Comparison of ENCODE assay signal across 14 cellular contexts in genomic region chr21:36208326-36209013, GRCh38.
"Had no signal": no experiment of that assay in that cellular context is flagged by ENCODE, and none has a peak within 500 bp of the region (broad histone marks: within the 10 kb centered on the region; RNA-seq: fewer than 3 reads in every experiment).

No MANE protein-coding gene starts in this region.

- FAIRE-seq: pancreas, small intestine had no signal

- H3K36me3 ChIP-seq: pancreas had no signal

- H3K9me3 ChIP-seq: neutrophil, pancreas, right lobe of liver, stomach, upper lobe of left lung had no signal

- DNase-seq: activated CD4-positive, alpha-beta T cell treated with anti-CD3 and anti-CD28 coated beads, Interleukin-2, amount 10 ng/mL, durations not matched to agents 7 days and 5 days; activated CD8-positive, alpha-beta memory T cell treated with anti-CD3 and anti-CD28 coated beads for 24 hours; activated gamma-delta T cell treated with Interleukin-2 at 50 U/mL for 16 hours; naive thymus-derived CD8-positive, alpha-beta T cell; right lobe of liver; small intestine; stimulated activated CD4-positive, alpha-beta T cell treated with anti-CD3 and anti-CD28 coated beads, Interleukin-4, amount 100 ng/mL, for 1 hour; stomach; T-helper 9 cell; upper lobe of left lung had no signal

- H3K27ac ChIP-seq: epithelial cell of prostate, neutrophil, pancreas, right lobe of liver, stomach, upper lobe of left lung had no signal

- H3K4me3 ChIP-seq: dorsolateral prefrontal cortex, pancreas, right lobe of liver, stomach, upper lobe of left lung had no signal

- H3K27me3 ChIP-seq: dorsolateral prefrontal cortex, neutrophil, pancreas, right lobe of liver, stomach, upper lobe of left lung had no signal
